9 cellular contexts compared by ENCODE assay signal in the genomic region with DNA sequence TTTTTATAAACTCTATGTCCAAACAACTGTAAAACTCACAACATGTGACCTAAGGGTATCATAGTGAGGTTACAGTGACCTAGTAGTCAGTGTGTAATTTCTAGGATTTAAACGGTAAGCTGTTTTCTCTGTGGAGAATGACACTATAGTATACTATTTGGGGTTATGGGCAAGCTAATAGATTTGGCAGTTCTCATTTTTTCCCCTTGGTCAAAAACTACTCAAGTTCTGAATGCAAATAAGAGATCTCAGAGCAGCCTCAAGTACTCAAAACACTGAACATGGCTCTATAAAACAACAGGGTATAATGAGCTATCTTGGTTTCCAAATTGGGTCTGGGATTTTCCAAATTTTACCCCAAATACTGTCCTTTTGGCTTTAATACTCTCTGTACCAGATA.
DNase-seq lines count a peak whose midpoint lies in the region; ATAC-seq and TF ChIP-seq lines count a peak whose summit lies in the region.
"Had no signal": no experiment of that assay in that cellular context is flagged by ENCODE, and none has a peak within 500 bp of the region (broad histone marks: within the 10 kb centered on the region; RNA-seq: fewer than 3 reads in every experiment).

No MANE protein-coding gene starts in this region.

- H3K27me3 ChIP-seq in HCT116 (ENCODE audit: insufficient read depth, low read length) (no peaks in the 10 kb centered on the region), subcutaneous abdominal adipose tissue (ENCODE audit: control insufficient read depth in 5 of 5, insufficient read depth in 4 of 5, low read length in 5 of 5) (no peaks in the 10 kb centered on the region)

- no peak for ATAC-seq in HCT116
- peak; percentile 33 for ATAC-seq in activated naive CD8-positive, alpha-beta T cell treated with anti-CD3 and anti-CD28 coated beads, Interleukin-2, amount 50 U/mL, for 24 hours
- ATAC-seq in HG03280 (IDR thresholded peaks at IDR 0.05; ENCODE audit: unreplicated experiment), result no peak

- H3K27ac ChIP-seq in HCT116 (ENCODE audit: low read depth, low read length) (no peak overlapping the region), subcutaneous abdominal adipose tissue (ENCODE audit: low read depth, low read length) (peak overlapping the region; percentile 26)

- CTCF ChIA-PET in HCT116 (lab: Charles Lee), result interaction anchor here (1.3 to 1.9 kb wide), 2 partner anchors 35 to 50 kb away, joined by 3 to 11 read pairs; no protein-coding TSS in a partner anchor

- DNase-seq in HCT116 (ENCODE audit: low read depth, low spot score) (no peak), kidney tubule cell (ENCODE audit: low spot score) (peak; percentile 10), NCI-H2081 (lab: John Stamatoyannopoulos, UW) (no peak), hypothalamus (lab: John Stamatoyannopoulos, UW) (no peak)
- no peak for DNase-seq in activated naive CD8-positive, alpha-beta T cell treated with anti-CD3 and anti-CD28 coated beads, Interleukin-2, amount 50 U/mL, for 24 hours
- DNase-seq: NCI-H1930; stimulated activated naive CD4-positive, alpha-beta T cell had no signal

- H3K9ac ChIP-seq in HCT116 (ENCODE audit: low read length) (no peak overlapping the region), subcutaneous abdominal adipose tissue (ENCODE audit: low read length in 5 of 5) (no peak overlapping the region)

- no TSS peak for BruUV-seq in HCT116 (replicated peaks; lab: Mats Ljungman, UMichigan)

- peak overlapping the region; percentile 67 for H3K4me2 ChIP-seq in HCT116 (ENCODE audit: low read length)

- no peaks in the 10 kb centered on the region for H4K20me1 ChIP-seq in HCT116 (ENCODE audit: insufficient read depth)

- H3K4me3 ChIP-seq in HCT116 (replicated peaks in 1 of 2; ENCODE audit: low read depth in 1 of 2, low read length in 2 of 2) (no peak overlapping the region), subcutaneous abdominal adipose tissue (ENCODE audit: low read depth in 1 of 5, low read length in 5 of 5) (no peak overlapping the region)

- H3K4me1 ChIP-seq in HCT116 (ENCODE audit: control insufficient read depth in 1 of 2, insufficient read depth in 2 of 2, low read length in 2 of 2) (peaks cover 13 to 30% of the 10 kb centered on the region in 2 experiments; a peak in 3 of 4 replicates), subcutaneous abdominal adipose tissue (ENCODE audit: control insufficient read depth in 5 of 5, insufficient read depth in 5 of 5, low read length in 5 of 5) (peaks cover 2 to 19% (median 11%) of the 10 kb centered on the region in 5 donors)

- no peaks in the 10 kb centered on the region for H3K36me3 Mint-ChIP-seq in activated naive CD8-positive, alpha-beta T cell treated with anti-CD3 and anti-CD28 coated beads, Interleukin-2, amount 50 U/mL, for 24 hours (ENCODE audit: low read depth)

- H3K36me3 ChIP-seq in HCT116 (ENCODE audit: control insufficient read depth in 1 of 2, insufficient read depth in 2 of 2, low read length in 2 of 2) (no peaks in the 10 kb centered on the region), subcutaneous abdominal adipose tissue (ENCODE audit: control insufficient read depth in 5 of 5, insufficient read depth in 5 of 5, low read length in 5 of 5) (no peaks in the 10 kb centered on the region)

- RAD21 ChIA-PET in HCT116 (lab: Charles Lee; ENCODE audit: low non-redundant PET in 1 of 2, low total read pairs in 2 of 2, uncharacterized antibody in 2 of 2, unreplicated experiment in 2 of 2), result no interaction called here

- H3K79me2 ChIP-seq in HCT116 (ENCODE audit: insufficient read depth, low read length), result no peaks in the 10 kb centered on the region

- no peak for TF ChIP-seq POLR2A in HCT116 (IDR thresholded peaks at IDR 0.05; ENCODE audit: borderline replicate concordance, extremely low read depth, insufficient read depth, insufficient read length)

- H3K4me3 Mint-ChIP-seq in activated naive CD8-positive, alpha-beta T cell treated with anti-CD3 and anti-CD28 coated beads, Interleukin-2, amount 50 U/mL, for 24 hours, result no peak overlapping the region

- intact Hi-C loops in HCT116 (cut with micrococcal nuclease), result no loop called here

- H3K27me3 Mint-ChIP-seq in activated naive CD8-positive, alpha-beta T cell treated with anti-CD3 and anti-CD28 coated beads, Interleukin-2, amount 50 U/mL, for 24 hours, result no peaks in the 10 kb centered on the region

- H2AFZ ChIP-seq in HCT116 (ENCODE audit: low read depth, low read length, poor library complexity, severe bottlenecking), result peak overlapping the region; percentile 89

- no peak for TF ChIP-seq RAD21 in HCT116 (IDR thresholded peaks at IDR 0.05; ENCODE audit: low read depth)

- POLR2A ChIA-PET in HCT116 (lab: Charles Lee), result interaction anchor here (0.9 kb wide), 1 partner anchor 329 kb away, joined by 3 read pairs; a partner anchor contains a TSS

- no peaks in the 10 kb centered on the region for H3K9me3 Mint-ChIP-seq in activated naive CD8-positive, alpha-beta T cell treated with anti-CD3 and anti-CD28 coated beads, Interleukin-2, amount 50 U/mL, for 24 hours

- TF ChIP-seq CTCF in HCT116 (IDR thresholded peaks at IDR 0.05 in 2 of 3, conservative IDR thresholded peaks at IDR 0.05 in 1 of 3; ENCODE audit: borderline replicate concordance in 1 of 3, insufficient read depth in 1 of 3, low read depth in 2 of 3, low read length in 2 of 3), result no peak

- H3K9me2 ChIP-seq in HCT116 (ENCODE audit: insufficient read depth), result no peaks in the 10 kb centered on the region

- H3K9me3 ChIP-seq in HCT116 (ENCODE audit: control insufficient read depth in 1 of 2, insufficient read depth in 1 of 2, low read depth in 1 of 2, low read length in 2 of 2) (peaks cover 0 to 5% of the 10 kb centered on the region in 2 experiments; a peak in 2 of 4 replicates), subcutaneous abdominal adipose tissue (ENCODE audit: control insufficient read depth in 5 of 5, low read length in 5 of 5) (peaks cover 0 to 3% (median 0%) of the 10 kb centered on the region in 5 donors)

- H3K4me1 Mint-ChIP-seq in activated naive CD8-positive, alpha-beta T cell treated with anti-CD3 and anti-CD28 coated beads, Interleukin-2, amount 50 U/mL, for 24 hours, result peaks cover 40% of the 10 kb centered on the region

- H3K27ac Mint-ChIP-seq in activated naive CD8-positive, alpha-beta T cell treated with anti-CD3 and anti-CD28 coated beads, Interleukin-2, amount 50 U/mL, for 24 hours, result no peak overlapping the region

TF ChIP-seq in HCT116, 20 proteins besides CTCF, POLR2A, EP300 and RAD21 (continues in another document):
- TF ChIP-seq POLR2AphosphoS5 (IDR thresholded peaks at IDR 0.05; ENCODE audit: low read depth, low read length) (no peak), JUND (IDR thresholded peaks at IDR 0.05) (no peak), CBX3 (IDR thresholded peaks at IDR 0.05; ENCODE audit: low read depth) (no peak), EZH2 (IDR thresholded peaks at IDR 0.05) (no peak), ZFX (IDR thresholded peaks at IDR 0.05) (no peak), EGR1 (IDR thresholded peaks at IDR 0.05; ENCODE audit: low read depth) (no peak), CEBPB (IDR thresholded peaks at IDR 0.05; ENCODE audit: low read depth) (no peak), SIN3A (IDR thresholded peaks at IDR 0.05; ENCODE audit: low read depth) (no peak), EZH2phosphoT487 (IDR thresholded peaks at IDR 0.05; ENCODE audit: borderline replicate concordance) (no peak), ELF1 (IDR thresholded peaks at IDR 0.05; ENCODE audit: borderline replicate concordance, low read depth) (no peak), SP1 (IDR thresholded peaks at IDR 0.05; ENCODE audit: low read depth) (no peak), TCF7L2 (IDR thresholded peaks at IDR 0.05; ENCODE audit: borderline replicate concordance, extremely low read depth, insufficient read depth, insufficient read length) (no peak), ZNF274 (IDR thresholded peaks at IDR 0.05; ENCODE audit: low read depth, low read length) (no peak), FOSL1 (IDR thresholded peaks at IDR 0.05; ENCODE audit: low read depth) (no peak)
- TF ChIP-seq, protein P1, sequence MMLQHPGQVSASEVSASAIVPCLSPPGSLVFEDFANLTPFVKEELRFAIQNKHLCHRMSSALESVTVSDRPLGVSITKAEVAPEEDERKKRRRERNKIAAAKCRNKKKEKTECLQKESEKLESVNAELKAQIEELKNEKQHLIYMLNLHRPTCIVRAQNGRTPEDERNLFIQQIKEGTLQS (IDR thresholded peaks at IDR 0.05), result no peak
- TF ChIP-seq, protein P2, sequence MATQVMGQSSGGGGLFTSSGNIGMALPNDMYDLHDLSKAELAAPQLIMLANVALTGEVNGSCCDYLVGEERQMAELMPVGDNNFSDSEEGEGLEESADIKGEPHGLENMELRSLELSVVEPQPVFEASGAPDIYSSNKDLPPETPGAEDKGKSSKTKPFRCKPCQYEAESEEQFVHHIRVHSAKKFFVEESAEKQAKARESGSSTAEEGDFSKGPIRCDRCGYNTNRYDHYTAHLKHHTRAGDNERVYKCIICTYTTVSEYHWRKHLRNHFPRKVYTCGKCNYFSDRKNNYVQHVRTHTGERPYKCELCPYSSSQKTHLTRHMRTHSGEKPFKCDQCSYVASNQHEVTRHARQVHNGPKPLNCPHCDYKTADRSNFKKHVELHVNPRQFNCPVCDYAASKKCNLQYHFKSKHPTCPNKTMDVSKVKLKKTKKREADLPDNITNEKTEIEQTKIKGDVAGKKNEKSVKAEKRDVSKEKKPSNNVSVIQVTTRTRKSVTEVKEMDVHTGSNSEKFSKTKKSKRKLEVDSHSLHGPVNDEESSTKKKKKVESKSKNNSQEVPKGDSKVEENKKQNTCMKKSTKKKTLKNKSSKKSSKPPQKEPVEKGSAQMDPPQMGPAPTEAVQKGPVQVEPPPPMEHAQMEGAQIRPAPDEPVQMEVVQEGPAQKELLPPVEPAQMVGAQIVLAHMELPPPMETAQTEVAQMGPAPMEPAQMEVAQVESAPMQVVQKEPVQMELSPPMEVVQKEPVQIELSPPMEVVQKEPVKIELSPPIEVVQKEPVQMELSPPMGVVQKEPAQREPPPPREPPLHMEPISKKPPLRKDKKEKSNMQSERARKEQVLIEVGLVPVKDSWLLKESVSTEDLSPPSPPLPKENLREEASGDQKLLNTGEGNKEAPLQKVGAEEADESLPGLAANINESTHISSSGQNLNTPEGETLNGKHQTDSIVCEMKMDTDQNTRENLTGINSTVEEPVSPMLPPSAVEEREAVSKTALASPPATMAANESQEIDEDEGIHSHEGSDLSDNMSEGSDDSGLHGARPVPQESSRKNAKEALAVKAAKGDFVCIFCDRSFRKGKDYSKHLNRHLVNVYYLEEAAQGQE (IDR thresholded peaks at IDR 0.05; ENCODE audit: low read depth), result no peak
